9 cellular contexts compared by ENCODE assay signal in the genomic region with DNA sequence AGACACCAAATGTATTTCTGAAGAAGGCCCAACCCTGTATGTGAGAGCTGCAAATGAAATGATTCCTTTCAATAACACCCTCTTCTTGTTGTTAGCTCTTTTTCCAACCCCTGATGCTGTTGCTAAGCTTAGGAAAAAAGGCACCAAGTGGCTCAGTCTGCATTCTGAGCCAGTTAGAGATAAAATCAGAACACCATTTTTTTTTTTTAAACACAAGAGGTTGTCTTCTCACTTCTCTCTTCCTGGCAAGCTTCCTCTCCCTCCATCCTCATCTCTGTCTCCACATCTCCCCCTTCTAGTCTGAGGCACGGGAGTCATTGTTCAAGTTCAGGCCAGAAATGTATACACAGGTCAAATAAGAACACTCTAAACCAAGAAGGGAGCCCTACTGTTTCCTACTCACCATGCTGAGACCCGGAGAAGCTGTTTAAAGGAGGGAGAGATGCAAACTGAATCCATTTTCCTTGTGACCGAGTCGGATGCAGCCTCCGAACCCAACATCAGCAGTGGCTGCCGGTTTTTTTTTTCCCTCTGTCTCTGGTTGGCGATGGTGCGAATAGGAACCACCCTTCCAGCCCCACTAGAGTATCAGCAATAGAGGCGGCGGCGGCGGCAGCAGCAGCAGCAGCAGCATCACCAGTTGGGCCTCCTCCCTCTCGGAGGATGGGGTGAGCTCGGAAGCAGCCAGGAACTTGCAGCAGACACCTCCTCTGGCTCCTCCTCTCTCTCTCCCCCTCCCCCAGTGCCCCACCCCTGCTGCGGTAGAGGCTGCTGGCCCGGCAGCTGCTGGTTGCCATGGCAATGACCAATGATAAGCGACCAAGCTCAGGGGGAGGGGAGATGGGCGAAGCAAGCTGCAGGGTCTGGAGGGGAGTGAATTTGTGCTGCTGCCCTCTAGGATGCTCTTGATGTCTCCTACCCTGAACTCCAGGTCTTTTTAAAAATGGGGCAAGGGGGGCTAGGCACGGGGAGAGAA. TPM values are rescaled to one million over a fixed set of nuclear protein-coding genes. Genes with fewer than 3 reads are reported as not detected.
DNase-seq lines count a peak whose midpoint lies in the region; ATAC-seq, FAIRE-seq and TF ChIP-seq lines count a peak whose summit lies in the region.
"Had no signal": no experiment of that assay in that cellular context is flagged by ENCODE, and none has a peak within 500 bp of the region (broad histone marks: within the 10 kb centered on the region; RNA-seq: fewer than 3 reads in every experiment).

A gene (minus strand): TSS at position 676 of the 976 bp plus-strand sequence. CDS start 110,922 bp downstream, outside the sequence.

- peak; percentile 92 for ATAC-seq in HG02938 (IDR thresholded peaks at IDR 0.05; ENCODE audit: unreplicated experiment)

- DNase-seq in GM12891 (ENCODE audit: insufficient read length, low spot score) (peak; percentile 9), NCI-H2171 (lab: John Stamatoyannopoulos, UW) (peak; percentile 92), left kidney (ENCODE audit: low read depth, low spot score) (peak; percentile 98), HuH-7.5 (ENCODE audit: low spot score) (no peak)
- DNase-seq in activated CD4-positive, alpha-beta T cell treated with anti-CD3 and anti-CD28 coated beads for 4 hours, result peak; percentile 75 to 82
- DNase-seq in stimulated activated CD4-positive, alpha-beta T cell treated with anti-CD3 and anti-CD28 coated beads, Interleukin-4, amount 100 ng/mL, for 24 hours, result peak; percentile 86

- FAIRE-seq in GM12891 (lab: Jason Lieb, UNC), result no peak
- FAIRE-seq: endometrium had no signal

- H3K27ac ChIP-seq in cingulate gyrus (ENCODE audit: low read depth, low read length), result peak within 1 kb of the TSS; percentile 94

- TF ChIP-seq POLR2A in GM12891 (IDR thresholded peaks at IDR 0.05; ENCODE audit: low read depth, low read length), result no peak

TF ChIP-seq in GM12891, 5 proteins besides CTCF, POLR2A, EP300 and RAD21:
- TF ChIP-seq TAF1 (IDR thresholded peaks at IDR 0.05; ENCODE audit: low read depth, low read length) (no peak), POLR2AphosphoS5 (IDR thresholded peaks at IDR 0.05; ENCODE audit: low read depth, low read length) (no peak), PAX5 (IDR thresholded peaks at IDR 0.05; ENCODE audit: insufficient read depth, low read length, severe bottlenecking) (no peak), POU2F2 (IDR thresholded peaks at IDR 0.05; ENCODE audit: low read depth, low read length) (no peak)

RNA-seq across cellular contexts. Expression of the gene that starts here (rescaled TPM):
- polyA plus RNA-seq in GM12891 (2012; ENCODE audit: low read depth, missing spikeins), result 0.19 TPM
